ENCODE assay signal across 8 cellular contexts in genomic region chr9:93577940-93578682, GRCh38. TPM values are rescaled to one million over a fixed set of nuclear protein-coding genes. Genes with fewer than 3 reads are reported as not detected.
A peak's percentile ranks its signal among the peaks of the same experiment; 100 is the strongest.
DNase-seq lines count a peak whose midpoint lies in the region; ATAC-seq and TF ChIP-seq lines count a peak whose summit lies in the region.

No MANE protein-coding gene starts in this region.

- H3K27me3 ChIP-seq in ACC112 (ENCODE audit: insufficient read depth, low read length) (no peaks in the 10 kb centered on the region), KMS-11 (ENCODE audit: insufficient read depth, low read depth) (no peaks in the 10 kb centered on the region)

- H3K79me2 ChIP-seq in ACC112 (ENCODE audit: control insufficient read depth, insufficient read depth, low read length, unreplicated experiment): peaks cover 63% of the 10 kb centered on the region
- peaks cover 19% of the 10 kb centered on the region; the same call in 1 of the 2 replicates for H3K79me2 ChIP-seq in KMS-11 (ENCODE audit: insufficient read depth, low read depth)

- H3K27ac Mint-ChIP-seq in central memory CD8-positive, alpha-beta T cell (ENCODE audit: low read depth): peak overlapping the region; percentile 92

- H3K4me2 ChIP-seq in KMS-11: peak overlapping the region; percentile 66; the same call in 1 of the 2 replicates

- H3K4me1 ChIP-seq in ACC112 (ENCODE audit: control insufficient read depth, insufficient read depth, low read length, unreplicated experiment): peaks cover 12% of the 10 kb centered on the region
- H3K4me1 ChIP-seq in KMS-11 (ENCODE audit: low read depth, poor library complexity, severe bottlenecking): peaks cover 5% of the 10 kb centered on the region
- H3K4me1 ChIP-seq in mesodermal cell (ENCODE audit: control insufficient read depth, insufficient read depth, low read length, poor library complexity, severe bottlenecking): peaks cover 7% of the 10 kb centered on the region

- H3K4me3 ChIP-seq in ACC112 (ENCODE audit: low read depth, low read length) (peak overlapping the region; percentile 95), KMS-11 (IDR thresholded peaks at IDR 0.05; ENCODE audit: insufficient read depth, low read depth, low read length) (no peak overlapping the region), mesodermal cell (ENCODE audit: extremely low read depth, insufficient read depth, low read length, poor library complexity, severe bottlenecking) (peak overlapping the region; percentile 63)

- no peak overlapping the region for H3K27ac ChIP-seq in ACC112 (ENCODE audit: low read depth, low read length)
- no peak overlapping the region for H3K27ac ChIP-seq in KMS-11
- no peak overlapping the region for H3K27ac ChIP-seq in mesodermal cell (ENCODE audit: low read depth, low read length, severe bottlenecking)

- peaks cover 50% of the 10 kb centered on the region for H3K4me1 Mint-ChIP-seq in central memory CD8-positive, alpha-beta T cell

- 82 to 90% methylated on average over 10 to 14 of the region's 14 CpGs for WGBS in mesodermal cell (ENCODE audit: insufficient coverage in 2 of 2), 2 experiments

- H4K20me1 ChIP-seq in KMS-11 (ENCODE audit: insufficient read depth): no peaks in the 10 kb centered on the region

- no peaks in the 10 kb centered on the region for H3K27me3 Mint-ChIP-seq in central memory CD8-positive, alpha-beta T cell

- H3K9me3 ChIP-seq in mesodermal cell (ENCODE audit: control insufficient read depth, low read length): no peaks in the 10 kb centered on the region

- peaks cover 14% of the 10 kb centered on the region for H3K36me3 Mint-ChIP-seq in central memory CD8-positive, alpha-beta T cell (ENCODE audit: insufficient read depth)

- no peaks in the 10 kb centered on the region for H3K9me3 Mint-ChIP-seq in central memory CD8-positive, alpha-beta T cell

- no peak for TF ChIP-seq CTCF in KMS-11 (conservative IDR thresholded peaks at IDR 0.05; ENCODE audit: low read depth, low read length)

- DNase-seq in central memory CD8-positive, alpha-beta T cell (ENCODE audit: low spot score in 2 of 2): no peak
- DNase-seq in central memory CD4-positive, alpha-beta T cell: no peak
- DNase-seq in mucosa of gallbladder (ENCODE audit: low spot score): no peak
- DNase-seq in A172 (ENCODE audit: low spot score): no peak
- DNase-seq in germinal center (ENCODE audit: low spot score): no peak

- ATAC-seq in central memory CD8-positive, alpha-beta T cell (replicated peaks; ENCODE audit: extremely low read depth, poor library complexity, severe bottlenecking): no peak

- peak overlapping the region; percentile 54 for H2AFZ ChIP-seq in ACC112 (ENCODE audit: low read length, unreplicated experiment)
- no peak overlapping the region for H2AFZ ChIP-seq in KMS-11 (ENCODE audit: low read depth)

- peak overlapping the region; percentile 81 for H3K4me3 Mint-ChIP-seq in central memory CD8-positive, alpha-beta T cell

- no peak overlapping the region for H3K9ac ChIP-seq in KMS-11

- H3K36me3 ChIP-seq in ACC112 (ENCODE audit: insufficient read depth, low read length): no peaks in the 10 kb centered on the region
- H3K36me3 ChIP-seq in KMS-11 (ENCODE audit: insufficient read depth): no peaks in the 10 kb centered on the region
- no peaks in the 10 kb centered on the region for H3K36me3 ChIP-seq in mesodermal cell (ENCODE audit: control insufficient read depth, insufficient read depth, low read length)

RNA-seq across cellular contexts. Expression of gene PHF2, which starts 1.7 kb away (rescaled TPM):
- polyA plus RNA-seq in mesodermal cell (2013, experiment 1 of 2): 15.2 TPM
- 13.3 TPM for polyA plus RNA-seq in mesodermal cell (2013, experiment 2 of 2)
- 31.0 TPM for total RNA-seq in mucosa of gallbladder
- 17.5 and 22.2 TPM in 2 replicates for total RNA-seq in A172 (2014; rRNA removed; shearing (Covaris generic))
